Comparison of ENCODE assay signal across 22 cellular contexts in genomic region chr1:203746281-203746680, GRCh38. TPM values are rescaled to one million over a fixed set of nuclear protein-coding genes. Genes with fewer than 3 reads are reported as not detected.
A peak's percentile ranks its signal among the peaks of the same experiment; 100 is the strongest.
DNase-seq lines count a peak whose midpoint lies in the region; ATAC-seq and TF ChIP-seq lines count a peak whose summit lies in the region.
"Had no signal": no experiment of that assay in that cellular context is flagged by ENCODE, and none has a peak within 500 bp of the region (broad histone marks: within the 10 kb centered on the region; RNA-seq: fewer than 3 reads in every experiment).

No MANE protein-coding gene starts in this region.

- H3K4me3 ChIP-seq in HEK293 (ENCODE audit: low read depth, low read length) (no peak overlapping the region), hepatocyte (no peak overlapping the region)
- H3K4me3 ChIP-seq: BLaER1, GM12878, GM23338 had no signal

- peak overlapping the region; percentile 11 for H3K4me3 Mint-ChIP-seq in activated naive CD8-positive, alpha-beta T cell
- H3K4me3 Mint-ChIP-seq in activated naive CD8-positive, alpha-beta T cell treated with anti-CD3 and anti-CD28 coated beads, Interleukin-2, amount 50 U/mL, for 24 hours, result no peak overlapping the region
- no peak overlapping the region for H3K4me3 Mint-ChIP-seq in memory B cell
- H3K4me3 Mint-ChIP-seq: B cell; CD8-positive, alpha-beta memory T cell; GM23338; H9; HFFc6 had no signal

- 97% methylated on average over 6 of the region's 6 CpGs for WGBS in hepatocyte (ENCODE audit: low lambda C conversion rate, missing lambda C conversion rate)

- H3K9me3 ChIP-seq in HEK293 (ENCODE audit: control insufficient read depth, insufficient read depth, low read depth, low read length) (no peaks in the 10 kb centered on the region), hepatocyte (ENCODE audit: low read depth) (no peaks in the 10 kb centered on the region)

- TF ChIP-seq CTCF in HEK293 (tag by site-specific recombination; IDR thresholded peaks at IDR 0.05) (no peak), hepatocyte (IDR thresholded peaks at IDR 0.05; ENCODE audit: poor library complexity) (no peak)

- no peak overlapping the region for H2AFZ ChIP-seq in hepatocyte
- H2AFZ ChIP-seq: GM23338 had no signal

- no peaks in the 10 kb centered on the region for H3K79me2 ChIP-seq in hepatocyte

- H3K27ac ChIP-seq in HEK293 (ENCODE audit: extremely low read depth, low read depth, low read length), result no peak overlapping the region
- no peak overlapping the region for H3K27ac ChIP-seq in hepatocyte
- H3K27ac ChIP-seq: BLaER1, C4-2B had no signal

- ATAC-seq in activated naive CD8-positive, alpha-beta T cell treated with anti-CD3 and anti-CD28 coated beads, Interleukin-2, amount 50 U/mL, for 24 hours, result no peak
- ATAC-seq in memory B cell (ENCODE audit: low read depth) (no peak), GM18867 (IDR thresholded peaks at IDR 0.05; ENCODE audit: unreplicated experiment) (no peak)
- ATAC-seq: GM12878, GM23338, HCT116 had no signal

- POLR2A ChIA-PET in HEK293 (lab: Yijun Ruan, JAX), result no interaction called here

- H3K4me1 Mint-ChIP-seq in activated naive CD8-positive, alpha-beta T cell (ENCODE audit: low read depth), result peaks cover 25% of the 10 kb centered on the region
- peaks cover 21% of the 10 kb centered on the region for H3K4me1 Mint-ChIP-seq in activated naive CD8-positive, alpha-beta T cell treated with anti-CD3 and anti-CD28 coated beads, Interleukin-2, amount 50 U/mL, for 24 hours
- H3K4me1 Mint-ChIP-seq in memory B cell, result peaks cover 30% of the 10 kb centered on the region

- H3K4me2 ChIP-seq in hepatocyte, result no peak overlapping the region
- H3K4me2 ChIP-seq: BLaER1, GM23338 had no signal

- no peaks in the 10 kb centered on the region for H3K9me2 ChIP-seq in hepatocyte (replicated peaks; ENCODE audit: insufficient read depth)

- no peak overlapping the region for H3K27ac Mint-ChIP-seq in activated naive CD8-positive, alpha-beta T cell
- no peak overlapping the region for H3K27ac Mint-ChIP-seq in activated naive CD8-positive, alpha-beta T cell treated with anti-CD3 and anti-CD28 coated beads, Interleukin-2, amount 50 U/mL, for 24 hours
- H3K27ac Mint-ChIP-seq in memory B cell, result peak overlapping the region; percentile 11
- H3K27ac Mint-ChIP-seq: B cell; CD4-positive, CD25-positive, alpha-beta regulatory T cell; GM23338; H9; HFFc6 had no signal

- H3K36me3 ChIP-seq in HEK293 (ENCODE audit: control insufficient read depth in 2 of 2, insufficient read depth in 1 of 2, low read length in 2 of 2) (no peaks in the 10 kb centered on the region), hepatocyte (replicated peaks; ENCODE audit: insufficient read depth, low read depth) (no peaks in the 10 kb centered on the region)

- no peaks in the 10 kb centered on the region for H4K20me1 ChIP-seq in hepatocyte (ENCODE audit: insufficient read depth, poor library complexity, severe bottlenecking)
- H4K20me1 ChIP-seq: BLaER1 had no signal

- no peaks in the 10 kb centered on the region for H3K9me3 Mint-ChIP-seq in activated naive CD8-positive, alpha-beta T cell (ENCODE audit: low read depth)
- no peaks in the 10 kb centered on the region for H3K9me3 Mint-ChIP-seq in activated naive CD8-positive, alpha-beta T cell treated with anti-CD3 and anti-CD28 coated beads, Interleukin-2, amount 50 U/mL, for 24 hours
- peaks cover 2% of the 10 kb centered on the region for H3K9me3 Mint-ChIP-seq in memory B cell
- H3K9me3 Mint-ChIP-seq: CD4-positive, CD25-positive, alpha-beta regulatory T cell; CD8-positive, alpha-beta memory T cell; GM23338; H9; HFFc6 had no signal

- CTCF ChIA-PET in HEK293 (lab: Yijun Ruan, JAX), result interaction anchor here (0.7 kb wide), 1 partner anchor 314 kb away, joined by 3 read pairs; no protein-coding TSS in a partner anchor

- H3K4me1 ChIP-seq in HEK293 (ENCODE audit: control insufficient read depth, insufficient read depth, low read length) (no peaks in the 10 kb centered on the region), hepatocyte (ENCODE audit: insufficient read depth) (no peaks in the 10 kb centered on the region)

- DNase-seq in activated naive CD8-positive, alpha-beta T cell treated with anti-CD3 and anti-CD28 coated beads, Interleukin-2, amount 50 U/mL, for 24 hours, result no peak
- DNase-seq in memory B cell (ENCODE audit: low spot score in 2 of 2) (no peak), hepatocyte (ENCODE audit: low spot score) (no peak)
- DNase-seq: CD4-positive, CD25-positive, alpha-beta regulatory T cell; CD8-positive, alpha-beta memory T cell; DMS 273 treated with DMSO at 0.1 percent for 48 hours; DMS79; EL; GDM1; H9; HFFc6 had no signal

- H3K27me3 ChIP-seq in hepatocyte, result no peaks in the 10 kb centered on the region
- H3K27me3 ChIP-seq: BLaER1 had no signal

- H3K27me3 Mint-ChIP-seq in activated naive CD8-positive, alpha-beta T cell, result no peaks in the 10 kb centered on the region
- no peaks in the 10 kb centered on the region for H3K27me3 Mint-ChIP-seq in activated naive CD8-positive, alpha-beta T cell treated with anti-CD3 and anti-CD28 coated beads, Interleukin-2, amount 50 U/mL, for 24 hours
- no peaks in the 10 kb centered on the region for H3K27me3 Mint-ChIP-seq in memory B cell
- H3K27me3 Mint-ChIP-seq: B cell; CD4-positive, CD25-positive, alpha-beta regulatory T cell; CD8-positive, alpha-beta memory T cell had no signal

- peaks cover 3% of the 10 kb centered on the region for H3K36me3 Mint-ChIP-seq in activated naive CD8-positive, alpha-beta T cell
- peaks cover 1% of the 10 kb centered on the region for H3K36me3 Mint-ChIP-seq in activated naive CD8-positive, alpha-beta T cell treated with anti-CD3 and anti-CD28 coated beads, Interleukin-2, amount 50 U/mL, for 24 hours (ENCODE audit: low read depth)
- no peaks in the 10 kb centered on the region for H3K36me3 Mint-ChIP-seq in memory B cell

TF ChIP-seq in HEK293, 187 proteins besides CTCF, POLR2A, EP300 and RAD21:
- TF ChIP-seq HIC1 (tag by site-specific recombination; IDR thresholded peaks at IDR 0.05) (no peak), ZNF133 (tag by site-specific recombination; IDR thresholded peaks at IDR 0.05) (peak; percentile 92)

RNA-seq across cellular contexts. Expression of gene LAX1, which starts 18.7 kb away (rescaled TPM):
- not detected in 2 replicates for total RNA-seq in hepatocyte
- not detected in 2 replicates for polyA plus RNA-seq in hepatocyte
- total RNA-seq: A172, GM23338, H4, H9, HFFc6 had no signal
- polyA plus RNA-seq: GM23338 had no signal

RNA-seq across cellular contexts. Expression of gene ZBED6, which starts 49.1 kb away (rescaled TPM):
- total RNA-seq in hepatocyte, result 9.6 and 12.8 TPM in 2 replicates
- 1.5 and 2.6 TPM in 2 replicates for polyA plus RNA-seq in hepatocyte

RNA-seq across cellular contexts. Expression of gene ZC3H11A, which starts 49.1 kb away (rescaled TPM):
- 120 and 123 TPM in 2 replicates for total RNA-seq in hepatocyte
- polyA plus RNA-seq in hepatocyte, result 33.7 and 34.9 TPM in 2 replicates
